ENCODE assay signal across 1 cellular context in the genomic region with DNA sequence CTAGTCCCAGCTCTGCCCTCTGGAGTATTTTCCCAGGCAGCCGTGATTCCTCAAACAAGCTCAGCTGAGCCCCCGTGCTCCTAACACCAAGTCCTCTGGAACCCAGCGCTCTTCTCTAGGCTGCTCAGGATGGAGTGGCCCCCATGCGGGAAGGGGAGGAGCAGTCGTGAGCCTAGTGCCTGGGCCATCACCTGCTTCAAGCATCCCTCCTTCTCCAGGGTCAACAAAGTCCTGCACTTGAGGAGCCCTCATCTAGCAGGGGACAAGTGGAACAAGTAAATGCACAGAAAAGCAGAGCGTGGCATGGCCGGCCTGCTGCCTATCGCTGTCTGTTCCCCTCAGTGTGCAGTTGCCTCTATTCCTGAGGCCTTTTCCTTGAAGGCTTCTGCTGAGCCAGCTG.
TF ChIP-seq lines count a peak whose summit lies in the region.

No MANE protein-coding gene starts in this region.

TF ChIP-seq in K562, 482 proteins besides CTCF, POLR2A, EP300 and RAD21 (continued from another document):
- TF ChIP-seq NCOR1 (IDR thresholded peaks at IDR 0.05) (no peak), SLC30A9 (CRISPR knock-in tag; IDR thresholded peaks at IDR 0.05) (no peak), PTRF (tag; IDR thresholded peaks at IDR 0.05) (no peak), MED1 (CRISPR knock-in tag; IDR thresholded peaks at IDR 0.05; ENCODE audit: borderline replicate concordance) (no peak), ESRRB (CRISPR knock-in tag; IDR thresholded peaks at IDR 0.05; ENCODE audit: borderline replicate concordance) (no peak), BMI1 (IDR thresholded peaks at IDR 0.05; ENCODE audit: low read length) (no peak), SPI1 (IDR thresholded peaks at IDR 0.05; ENCODE audit: borderline replicate concordance, low read depth, low read length) (no peak), CREM (IDR thresholded peaks at IDR 0.05; ENCODE audit: low read depth) (no peak), ZNF507 (tag; conservative IDR thresholded peaks at IDR 0.05) (no peak), BHLHE40 (IDR thresholded peaks at IDR 0.05; ENCODE audit: low read length) (no peak), IFI16 (CRISPR knock-in tag; IDR thresholded peaks at IDR 0.05) (no peak)
- TF ChIP-seq, protein P1, sequence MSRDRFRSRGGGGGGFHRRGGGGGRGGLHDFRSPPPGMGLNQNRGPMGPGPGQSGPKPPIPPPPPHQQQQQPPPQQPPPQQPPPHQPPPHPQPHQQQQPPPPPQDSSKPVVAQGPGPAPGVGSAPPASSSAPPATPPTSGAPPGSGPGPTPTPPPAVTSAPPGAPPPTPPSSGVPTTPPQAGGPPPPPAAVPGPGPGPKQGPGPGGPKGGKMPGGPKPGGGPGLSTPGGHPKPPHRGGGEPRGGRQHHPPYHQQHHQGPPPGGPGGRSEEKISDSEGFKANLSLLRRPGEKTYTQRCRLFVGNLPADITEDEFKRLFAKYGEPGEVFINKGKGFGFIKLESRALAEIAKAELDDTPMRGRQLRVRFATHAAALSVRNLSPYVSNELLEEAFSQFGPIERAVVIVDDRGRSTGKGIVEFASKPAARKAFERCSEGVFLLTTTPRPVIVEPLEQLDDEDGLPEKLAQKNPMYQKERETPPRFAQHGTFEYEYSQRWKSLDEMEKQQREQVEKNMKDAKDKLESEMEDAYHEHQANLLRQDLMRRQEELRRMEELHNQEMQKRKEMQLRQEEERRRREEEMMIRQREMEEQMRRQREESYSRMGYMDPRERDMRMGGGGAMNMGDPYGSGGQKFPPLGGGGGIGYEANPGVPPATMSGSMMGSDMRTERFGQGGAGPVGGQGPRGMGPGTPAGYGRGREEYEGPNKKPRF (IDR thresholded peaks at IDR 0.05; ENCODE audit: low read depth, low read length): no peak
- TF ChIP-seq, protein P2, sequence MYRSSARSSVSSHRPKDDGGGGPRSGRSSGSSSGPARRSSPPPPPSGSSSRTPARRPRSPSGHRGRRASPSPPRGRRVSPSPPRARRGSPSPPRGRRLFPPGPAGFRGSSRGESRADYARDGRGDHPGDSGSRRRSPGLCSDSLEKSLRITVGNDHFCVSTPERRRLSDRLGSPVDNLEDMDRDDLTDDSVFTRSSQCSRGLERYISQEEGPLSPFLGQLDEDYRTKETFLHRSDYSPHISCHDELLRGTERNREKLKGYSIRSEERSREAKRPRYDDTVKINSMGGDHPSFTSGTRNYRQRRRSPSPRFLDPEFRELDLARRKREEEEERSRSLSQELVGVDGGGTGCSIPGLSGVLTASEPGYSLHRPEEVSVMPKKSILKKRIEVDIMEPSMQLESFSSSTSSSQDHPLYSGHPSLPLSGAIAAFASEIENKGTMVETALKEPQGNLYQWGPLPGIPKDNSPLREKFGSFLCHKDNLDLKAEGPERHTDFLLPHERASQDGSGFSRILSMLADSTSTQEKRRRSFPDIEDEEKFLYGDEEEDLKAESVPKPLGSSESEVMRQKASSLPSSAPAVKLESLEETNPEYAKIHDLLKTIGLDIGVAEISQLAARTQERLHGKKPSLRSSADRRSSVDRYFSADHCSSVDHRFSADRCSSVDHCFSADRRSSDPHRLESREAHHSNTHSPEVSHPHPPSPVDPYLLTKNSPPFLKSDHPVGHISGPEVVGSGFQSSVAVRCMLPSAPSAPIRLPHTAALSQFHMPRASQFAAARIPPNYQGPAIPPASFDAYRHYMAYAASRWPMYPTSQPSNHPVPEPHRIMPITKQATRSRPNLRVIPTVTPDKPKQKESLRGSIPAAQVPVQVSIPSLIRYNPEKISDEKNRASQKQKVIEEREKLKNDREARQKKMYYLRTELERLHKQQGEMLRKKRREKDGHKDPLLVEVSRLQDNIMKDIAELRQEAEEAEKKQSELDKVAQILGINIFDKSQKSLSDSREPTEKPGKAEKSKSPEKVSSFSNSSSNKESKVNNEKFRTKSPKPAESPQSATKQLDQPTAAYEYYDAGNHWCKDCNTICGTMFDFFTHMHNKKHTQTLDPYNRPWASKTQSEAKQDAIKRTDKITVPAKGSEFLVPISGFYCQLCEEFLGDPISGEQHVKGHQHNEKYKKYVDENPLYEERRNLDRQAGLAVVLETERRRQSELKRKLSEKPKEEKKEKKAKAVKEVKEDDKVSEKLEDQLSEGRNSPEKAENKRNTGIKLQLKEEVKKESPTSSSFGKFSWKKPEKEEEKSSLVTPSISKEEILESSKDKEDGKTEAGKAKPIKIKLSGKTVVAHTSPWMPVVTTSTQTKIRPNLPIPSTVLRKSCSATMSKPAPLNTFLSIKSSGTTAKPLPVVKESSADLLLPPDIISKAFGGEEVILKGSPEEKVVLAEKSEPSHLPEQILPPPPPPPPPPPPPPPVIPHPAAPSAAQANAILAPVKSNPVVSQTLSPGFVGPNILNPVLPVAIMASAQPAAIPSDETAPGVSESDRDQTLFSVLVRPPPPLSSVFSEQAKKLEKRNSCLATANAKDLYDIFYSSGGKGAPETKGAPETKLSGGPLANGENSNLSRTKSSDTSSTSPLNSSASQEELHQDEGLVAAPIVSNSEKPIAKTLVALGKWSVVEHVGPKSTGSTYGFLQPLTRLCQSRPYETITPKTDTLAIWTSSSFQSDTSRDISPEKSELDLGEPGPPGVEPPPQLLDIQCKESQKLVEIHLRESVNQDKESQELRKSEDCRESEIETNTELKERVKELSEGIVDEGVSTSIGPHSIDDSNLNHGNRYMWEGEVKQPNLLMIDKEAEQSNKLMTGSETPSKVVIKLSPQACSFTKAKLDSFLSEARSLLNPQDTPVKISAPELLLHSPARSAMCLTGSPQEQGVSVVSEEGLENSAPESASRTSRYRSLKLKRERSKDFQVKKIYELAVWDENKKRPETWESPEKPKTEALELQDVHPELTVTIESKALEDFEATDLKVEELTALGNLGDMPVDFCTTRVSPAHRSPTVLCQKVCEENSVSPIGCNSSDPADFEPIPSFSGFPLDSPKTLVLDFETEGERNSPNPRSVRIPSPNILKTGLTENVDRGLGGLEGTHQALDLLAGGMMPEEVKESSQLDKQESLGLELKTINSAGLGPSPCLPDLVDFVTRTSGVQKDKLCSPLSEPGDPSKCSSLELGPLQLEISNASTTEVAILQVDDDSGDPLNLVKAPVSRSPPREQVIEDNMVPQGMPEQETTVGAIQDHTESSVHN (IDR thresholded peaks at IDR 0.05; ENCODE audit: borderline replicate concordance in 1 of 2, low read depth in 1 of 2): no peak
- TF ChIP-seq, protein P3, sequence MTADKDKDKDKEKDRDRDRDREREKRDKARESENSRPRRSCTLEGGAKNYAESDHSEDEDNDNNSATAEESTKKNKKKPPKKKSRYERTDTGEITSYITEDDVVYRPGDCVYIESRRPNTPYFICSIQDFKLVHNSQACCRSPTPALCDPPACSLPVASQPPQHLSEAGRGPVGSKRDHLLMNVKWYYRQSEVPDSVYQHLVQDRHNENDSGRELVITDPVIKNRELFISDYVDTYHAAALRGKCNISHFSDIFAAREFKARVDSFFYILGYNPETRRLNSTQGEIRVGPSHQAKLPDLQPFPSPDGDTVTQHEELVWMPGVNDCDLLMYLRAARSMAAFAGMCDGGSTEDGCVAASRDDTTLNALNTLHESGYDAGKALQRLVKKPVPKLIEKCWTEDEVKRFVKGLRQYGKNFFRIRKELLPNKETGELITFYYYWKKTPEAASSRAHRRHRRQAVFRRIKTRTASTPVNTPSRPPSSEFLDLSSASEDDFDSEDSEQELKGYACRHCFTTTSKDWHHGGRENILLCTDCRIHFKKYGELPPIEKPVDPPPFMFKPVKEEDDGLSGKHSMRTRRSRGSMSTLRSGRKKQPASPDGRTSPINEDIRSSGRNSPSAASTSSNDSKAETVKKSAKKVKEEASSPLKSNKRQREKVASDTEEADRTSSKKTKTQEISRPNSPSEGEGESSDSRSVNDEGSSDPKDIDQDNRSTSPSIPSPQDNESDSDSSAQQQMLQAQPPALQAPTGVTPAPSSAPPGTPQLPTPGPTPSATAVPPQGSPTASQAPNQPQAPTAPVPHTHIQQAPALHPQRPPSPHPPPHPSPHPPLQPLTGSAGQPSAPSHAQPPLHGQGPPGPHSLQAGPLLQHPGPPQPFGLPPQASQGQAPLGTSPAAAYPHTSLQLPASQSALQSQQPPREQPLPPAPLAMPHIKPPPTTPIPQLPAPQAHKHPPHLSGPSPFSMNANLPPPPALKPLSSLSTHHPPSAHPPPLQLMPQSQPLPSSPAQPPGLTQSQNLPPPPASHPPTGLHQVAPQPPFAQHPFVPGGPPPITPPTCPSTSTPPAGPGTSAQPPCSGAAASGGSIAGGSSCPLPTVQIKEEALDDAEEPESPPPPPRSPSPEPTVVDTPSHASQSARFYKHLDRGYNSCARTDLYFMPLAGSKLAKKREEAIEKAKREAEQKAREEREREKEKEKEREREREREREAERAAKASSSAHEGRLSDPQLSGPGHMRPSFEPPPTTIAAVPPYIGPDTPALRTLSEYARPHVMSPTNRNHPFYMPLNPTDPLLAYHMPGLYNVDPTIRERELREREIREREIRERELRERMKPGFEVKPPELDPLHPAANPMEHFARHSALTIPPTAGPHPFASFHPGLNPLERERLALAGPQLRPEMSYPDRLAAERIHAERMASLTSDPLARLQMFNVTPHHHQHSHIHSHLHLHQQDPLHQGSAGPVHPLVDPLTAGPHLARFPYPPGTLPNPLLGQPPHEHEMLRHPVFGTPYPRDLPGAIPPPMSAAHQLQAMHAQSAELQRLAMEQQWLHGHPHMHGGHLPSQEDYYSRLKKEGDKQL (CRISPR knock-in tag; IDR thresholded peaks at IDR 0.05; ENCODE audit: borderline replicate concordance): no peak
